ENCODE assay signal across 18 cellular contexts in genomic region chr2:31124904-31125303, GRCh38. TPM values are rescaled to one million over a fixed set of nuclear protein-coding genes. Genes with fewer than 3 reads are reported as not detected.
DNase-seq lines count a peak whose midpoint lies in the region; ATAC-seq and TF ChIP-seq lines count a peak whose summit lies in the region.
"Had no signal": no experiment of that assay in that cellular context is flagged by ENCODE, and none has a peak within 500 bp of the region (broad histone marks: within the 10 kb centered on the region; RNA-seq: fewer than 3 reads in every experiment).

No MANE protein-coding gene starts in this region.

- H3K4me3 ChIP-seq in BLaER1 treated with 17β-estradiol and CSF1 and Interleukin-3, amounts not matched to agents 10 nM and 100 nM = no peak overlapping the region
- no peak overlapping the region for H3K4me3 ChIP-seq in esophagus muscularis mucosa
- H3K4me3 ChIP-seq: GM12878, GM23338 had no signal

- peak; percentile 77 for DNase-seq in esophagus muscularis mucosa (ENCODE audit: extremely low spot score)
- DNase-seq in T-helper 2 cell treated with Interferon-gamma antibody and Interleukin-4, amounts not matched to agents 5 μg/mL and 100 μg/mL, for 36 hours (ENCODE audit: low spot score) = no peak
- no peak for DNase-seq in medulla oblongata (ENCODE audit: extremely low spot score)
- DNase-seq: CD4-positive, alpha-beta T cell; CD8-positive, alpha-beta memory T cell; DMS 273 treated with DMSO at 0.1 percent for 48 hours; DMS79; EL; GDM1; H9 had no signal

- H3K9me3 Mint-ChIP-seq in nephron = no peaks in the 10 kb centered on the region
- H3K9me3 Mint-ChIP-seq in T-helper 2 cell treated with Interferon-gamma antibody and Interleukin-4, amounts not matched to agents 5 μg/mL and 100 μg/mL, for 36 hours = no peaks in the 10 kb centered on the region
- H3K9me3 Mint-ChIP-seq: CD14-positive monocyte; CD4-positive, alpha-beta T cell; CD8-positive, alpha-beta memory T cell; GM23338; H9 had no signal

- H3K4me1 ChIP-seq in BLaER1 treated with 17β-estradiol and CSF1 and Interleukin-3, amounts not matched to agents 10 nM and 100 nM = peaks cover 61 to 82% (median 74%) of the 10 kb centered on the region in 10 experiments
- no peaks in the 10 kb centered on the region for H3K4me1 ChIP-seq in esophagus muscularis mucosa

- H3K27me3 Mint-ChIP-seq in nephron (ENCODE audit: low read depth) = peaks cover 14% of the 10 kb centered on the region
- peaks cover 10% of the 10 kb centered on the region for H3K27me3 Mint-ChIP-seq in T-helper 2 cell treated with Interferon-gamma antibody and Interleukin-4, amounts not matched to agents 5 μg/mL and 100 μg/mL, for 36 hours (ENCODE audit: low read depth)

- H3K4me2 ChIP-seq in BLaER1 treated with 17β-estradiol and CSF1 and Interleukin-3, amounts not matched to agents 10 nM and 100 nM = peak overlapping the region in 9 of 11 experiments; percentile 72 to 95 (median 81); a peak in 18 of 22 replicates
- H3K4me2 ChIP-seq: GM23338 had no signal

- no peak overlapping the region for H3K9ac ChIP-seq in BLaER1 treated with 17β-estradiol and CSF1 and Interleukin-3, amounts not matched to agents 10 nM and 100 nM

- H3K4me1 Mint-ChIP-seq in nephron = peaks cover 5% of the 10 kb centered on the region
- no peaks in the 10 kb centered on the region for H3K4me1 Mint-ChIP-seq in T-helper 2 cell treated with Interferon-gamma antibody and Interleukin-4, amounts not matched to agents 5 μg/mL and 100 μg/mL, for 36 hours (ENCODE audit: low read depth)
- H3K4me1 Mint-ChIP-seq: CD14-positive monocyte; CD8-positive, alpha-beta memory T cell had no signal

- no peak for TF ChIP-seq EP300 in esophagus muscularis mucosa (IDR thresholded peaks at IDR 0.05)

- peaks cover 0 to 71% (median 34%) of the 10 kb centered on the region in 11 experiments; a peak in 18 of 22 replicates for H4K20me1 ChIP-seq in BLaER1 treated with 17β-estradiol and CSF1 and Interleukin-3, amounts not matched to agents 10 nM and 100 nM

- peaks cover 14 to 44% (median 35%) of the 10 kb centered on the region in 11 experiments; a peak in 21 of 22 replicates for H3K36me3 ChIP-seq in BLaER1 treated with 17β-estradiol and CSF1 and Interleukin-3, amounts not matched to agents 10 nM and 100 nM
- H3K36me3 ChIP-seq in esophagus muscularis mucosa = no peaks in the 10 kb centered on the region

- no peak overlapping the region for H3K4me3 Mint-ChIP-seq in nephron
- no peak overlapping the region for H3K4me3 Mint-ChIP-seq in T-helper 2 cell treated with Interferon-gamma antibody and Interleukin-4, amounts not matched to agents 5 μg/mL and 100 μg/mL, for 36 hours
- H3K4me3 Mint-ChIP-seq: CD14-positive monocyte; CD4-positive, alpha-beta T cell; CD8-positive, alpha-beta memory T cell; GM23338; H9 had no signal

- intact Hi-C loops in esophagus muscularis mucosa (cut with DNase I) = no loop called here

- H3K9me3 ChIP-seq in BLaER1 treated with 17β-estradiol and CSF1 and Interleukin-3, amounts not matched to agents 10 nM and 100 nM (replicated peaks in 1 of 11) = peaks cover 0 to 21% (median 16%) of the 10 kb centered on the region in 11 experiments; a peak in 15 of 22 replicates
- no peaks in the 10 kb centered on the region for H3K9me3 ChIP-seq in esophagus muscularis mucosa

- ATAC-seq in HG03196 (IDR thresholded peaks at IDR 0.05; ENCODE audit: unreplicated experiment) = no peak
- ATAC-seq: GM12878, GM23338, HCT116 had no signal

- peak overlapping the region in 1 of 11 experiments; percentile 57; a peak in 1 of 22 replicates for H3K27ac ChIP-seq in BLaER1 treated with 17β-estradiol and CSF1 and Interleukin-3, amounts not matched to agents 10 nM and 100 nM
- no peak overlapping the region for H3K27ac ChIP-seq in esophagus muscularis mucosa (replicated peaks in 1 of 4)

- H3K36me3 Mint-ChIP-seq in nephron (ENCODE audit: low read depth) = no peaks in the 10 kb centered on the region
- no peaks in the 10 kb centered on the region for H3K36me3 Mint-ChIP-seq in T-helper 2 cell treated with Interferon-gamma antibody and Interleukin-4, amounts not matched to agents 5 μg/mL and 100 μg/mL, for 36 hours (ENCODE audit: low read depth)
- H3K36me3 Mint-ChIP-seq: CD14-positive monocyte; CD8-positive, alpha-beta memory T cell had no signal

- H3K27ac Mint-ChIP-seq in nephron = peak overlapping the region in 2 of 3 experiments; percentile 14 to 52
- H3K27ac Mint-ChIP-seq in T-helper 2 cell treated with Interferon-gamma antibody and Interleukin-4, amounts not matched to agents 5 μg/mL and 100 μg/mL, for 36 hours = no peak overlapping the region
- H3K27ac Mint-ChIP-seq: CD14-positive monocyte; CD4-positive, alpha-beta T cell; CD8-positive, alpha-beta memory T cell; GM23338; H9 had no signal

- H3K27me3 ChIP-seq in BLaER1 treated with 17β-estradiol and CSF1 and Interleukin-3, amounts not matched to agents 10 nM and 100 nM = no peaks in the 10 kb centered on the region
- peaks cover 0 to 18% (median 0%) of the 10 kb centered on the region in 4 donors for H3K27me3 ChIP-seq in esophagus muscularis mucosa

- WGBS in esophagus muscularis mucosa = 100% methylated on average over 1 of the region's 4 CpGs

- TF ChIP-seq POLR2A in esophagus muscularis mucosa (IDR thresholded peaks at IDR 0.05; ENCODE audit: low read depth) = no peak

- TF ChIP-seq CTCF in esophagus muscularis mucosa (IDR thresholded peaks at IDR 0.05) (no peak), nephron (IDR thresholded peaks at IDR 0.05; ENCODE audit: unreplicated experiment in 3 of 3) (no peak)

RNA-seq across cellular contexts. Expression of gene GALNT14, which starts 13.3 kb away (rescaled TPM):
- 1 to 10 TPM in 1 of 4 donors, under 1 TPM in 2, not detected in 1; 0.33 to 1.0 (median 0.80) TPM for total RNA-seq in esophagus muscularis mucosa
- total RNA-seq: A172; CD4-positive, alpha-beta T cell had no signal
